In genomic region chr6:22436134-22436533, GRCh38 we compare ENCODE assay signal across 13 cellular contexts.
DNase-seq lines count a peak whose midpoint lies in the region; ATAC-seq, FAIRE-seq and TF ChIP-seq lines count a peak whose summit lies in the region.
"Had no signal": no experiment of that assay in that cellular context is flagged by ENCODE, and none has a peak within 500 bp of the region (broad histone marks: within the 10 kb centered on the region; RNA-seq: fewer than 3 reads in every experiment).

No MANE protein-coding gene starts in this region.

- FAIRE-seq in keratinocyte (lab: Jason Lieb, UNC), result peak; percentile 77

- H4K20me1 ChIP-seq in OCI-LY1 (ENCODE audit: insufficient read depth, low read length) (no peaks in the 10 kb centered on the region), keratinocyte (ENCODE audit: control insufficient read depth, extremely low read depth, insufficient read depth, low read length) (no peaks in the 10 kb centered on the region)

- H3K4me2 ChIP-seq in OCI-LY1 (ENCODE audit: low read length) (no peak overlapping the region), keratinocyte (ENCODE audit: control insufficient read depth, extremely low read depth, insufficient read depth, low read depth, low read length) (peak overlapping the region; percentile 60)
- H3K4me2 ChIP-seq: GM23338 had no signal

- dilution Hi-C loops in keratinocyte (cut with MboI; ENCODE audit: extremely low pct_ligation_motif_present, low sequenced_read_pairs), result no loop called here

- no peaks in the 10 kb centered on the region for H3F3A ChIP-seq in OCI-LY1 (ENCODE audit: insufficient read depth, low read length)

- no peaks in the 10 kb centered on the region for H3K9me3 ChIP-seq in OCI-LY1 (ENCODE audit: low read length)
- H3K9me3 ChIP-seq in keratinocyte (ENCODE audit: control insufficient read depth, low read depth, low read length), result no peaks in the 10 kb centered on the region
- no peaks in the 10 kb centered on the region for H3K9me3 ChIP-seq in adrenal gland (replicated peaks in 1 of 3)

- H3K4me1 ChIP-seq in OCI-LY1 (ENCODE audit: insufficient read depth, low read length, severe bottlenecking) (peaks cover 4% of the 10 kb centered on the region), keratinocyte (ENCODE audit: control insufficient read depth, extremely low read depth, insufficient read depth, low read length) (peaks cover 15% of the 10 kb centered on the region), adrenal gland (replicated peaks in 1 of 2) (no peaks in the 10 kb centered on the region)

- no peak for TF ChIP-seq POLR2A in adrenal gland (IDR thresholded peaks at IDR 0.05)

- H3K9me1 ChIP-seq in keratinocyte (ENCODE audit: control insufficient read depth, extremely low read depth, insufficient read depth, low read length), result no peaks in the 10 kb centered on the region

- peak; percentile 75 for DNase-seq in HPDE6-E6E7 (ENCODE audit: extremely low spot score)
- peak; percentile 92 for DNase-seq in epithelial cell of esophagus (ENCODE audit: low read depth)
- DNase-seq in keratinocyte (ENCODE audit: low read depth, low spot score), result peak; percentile 44
- no peak for DNase-seq in NCI-H748 treated with DMSO at 0.1 percent for 48 hours (lab: John Stamatoyannopoulos, UW)
- no peak for DNase-seq in adrenal gland
- DNase-seq: C1 segment of cervical spinal cord; Calu3; CD4-positive, alpha-beta T cell; DMS 273 treated with DMSO at 0.1 percent for 48 hours; H7 had no signal

- TF ChIP-seq CTCF in OCI-LY1 (IDR thresholded peaks at IDR 0.05; ENCODE audit: low read length), result no peak
- TF ChIP-seq CTCF in epithelial cell of esophagus (IDR thresholded peaks at IDR 0.05; ENCODE audit: insufficient read depth, low read depth, low read length, missing control alignments), result no peak
- TF ChIP-seq CTCF in keratinocyte (optimal IDR thresholded peaks at IDR 0.05 in 1 of 3, IDR thresholded peaks at IDR 0.05 in 1 of 3, conservative IDR thresholded peaks at IDR 0.05 in 1 of 3; ENCODE audit: extremely low read depth in 1 of 3, insufficient read depth in 2 of 3, low read length in 3 of 3), result no peak
- TF ChIP-seq CTCF in adrenal gland (IDR thresholded peaks at IDR 0.05), result no peak

- H3K9ac ChIP-seq in OCI-LY1 (ENCODE audit: low read length) (no peak overlapping the region), keratinocyte (ENCODE audit: control insufficient read depth, extremely low read depth, insufficient read depth, low read length) (no peak overlapping the region)

- intact Hi-C loops in adrenal gland (cut with DNase I), result no loop called here

- no peaks in the 10 kb centered on the region for H3K9me2 ChIP-seq in OCI-LY1 (ENCODE audit: low read depth, low read length)

- H3K27ac ChIP-seq in OCI-LY1 (ENCODE audit: low read depth, low read length, poor library complexity, severe bottlenecking), result no peak overlapping the region
- peak overlapping the region; percentile 8 for H3K27ac ChIP-seq in keratinocyte (ENCODE audit: control insufficient read depth, insufficient read depth, low read length)
- no peak overlapping the region for H3K27ac ChIP-seq in adrenal gland

- H2AFZ ChIP-seq in OCI-LY1 (ENCODE audit: low read length) (0 out of 2 replicates have a peak overlapping the region, but pooled peaks have one; percentile 47), keratinocyte (ENCODE audit: control insufficient read depth, low read length) (no peak overlapping the region)
- H2AFZ ChIP-seq: GM23338 had no signal

- no peak for ATAC-seq in GM21576 (IDR thresholded peaks at IDR 0.05; ENCODE audit: unreplicated experiment)
- ATAC-seq: GM23338 had no signal

- no peaks in the 10 kb centered on the region for H3K36me3 ChIP-seq in OCI-LY1 (ENCODE audit: insufficient read depth, low read length)
- no peaks in the 10 kb centered on the region for H3K36me3 ChIP-seq in keratinocyte (ENCODE audit: control insufficient read depth in 2 of 2, extremely low read depth in 1 of 2, insufficient read depth in 2 of 2, low read length in 2 of 2)
- no peaks in the 10 kb centered on the region for H3K36me3 ChIP-seq in adrenal gland (replicated peaks in 1 of 2)

- 84 to 96% (median 90%) methylated on average over 2 of the region's 2 CpGs for WGBS in adrenal gland, 4 donors

- H3K27me3 ChIP-seq in OCI-LY1 (ENCODE audit: insufficient read depth, low read length), result no peaks in the 10 kb centered on the region
- no peaks in the 10 kb centered on the region for H3K27me3 ChIP-seq in keratinocyte (ENCODE audit: control insufficient read depth, extremely low read depth, insufficient read depth, low read length)
- H3K27me3 ChIP-seq in adrenal gland, result no peaks in the 10 kb centered on the region

- H3K4me3 ChIP-seq in OCI-LY1 (ENCODE audit: low read depth, low read length, poor library complexity, severe bottlenecking), result no peak overlapping the region
- H3K4me3 ChIP-seq in epithelial cell of esophagus (ENCODE audit: low read length), result no peak overlapping the region
- H3K4me3 ChIP-seq in keratinocyte (ENCODE audit: control insufficient read depth in 2 of 3, extremely low read depth in 1 of 3, insufficient read depth in 2 of 3, low read depth in 1 of 3, low read length in 3 of 3), result peak overlapping the region in 1 of 3 experiments; percentile 18
- no peak overlapping the region for H3K4me3 ChIP-seq in adrenal gland
- H3K4me3 ChIP-seq: GM23338 had no signal

- H3K79me2 ChIP-seq in OCI-LY1 (ENCODE audit: insufficient read depth, low read length) (no peaks in the 10 kb centered on the region), keratinocyte (ENCODE audit: control insufficient read depth, insufficient read depth, low read length) (no peaks in the 10 kb centered on the region)

Comparison
In these comparisons a context has a peak if more than half of its experiments do, and no peak if none do; other contexts are left out.
1. DNase-seq: peak in HPDE6-E6E7 (single experiment), epithelial cell of esophagus (single experiment) and keratinocyte (single experiment); none in NCI-H748 treated with DMSO at 0.1 percent for 48 hours (single experiment) and adrenal gland (0 of 7).